ENCODE assay signal across 8 cellular contexts in genomic region chr5:127492854-127493738, GRCh38. TPM values are rescaled to one million over a fixed set of nuclear protein-coding genes. Genes with fewer than 3 reads are reported as not detected.
A peak's percentile ranks its signal among the peaks of the same experiment; 100 is the strongest.
DNase-seq lines count a peak whose midpoint lies in the region; ATAC-seq, FAIRE-seq and TF ChIP-seq lines count a peak whose summit lies in the region.

No MANE protein-coding gene starts in this region.

- H3K4me3 ChIP-seq in A549 (no peak overlapping the region), HCT116 (replicated peaks in 1 of 2; ENCODE audit: low read depth in 1 of 2, low read length in 2 of 2) (no peak overlapping the region), Loucy (ENCODE audit: low read length, poor library complexity, severe bottlenecking) (no peak overlapping the region), esophagus squamous epithelium (no peak overlapping the region)

- CTCF ChIA-PET in A549 (lab: Yijun Ruan, JAX): interaction anchor here (0.6 to 2.1 kb wide), 28 partner anchors 10 to 846 kb away, joined by 3 to 15 read pairs (median 3); partner anchors contain the start of gene MEGF10
- CTCF ChIA-PET in HCT116 (lab: Charles Lee): interaction anchor here (0.6 to 1.9 kb wide), 19 partner anchors 10 to 947 kb away, joined by 3 to 20 read pairs (median 4); no protein-coding TSS in a partner anchor

- 41% methylated on average over 3 of the region's 3 CpGs for WGBS in A549 (ENCODE audit: missing lambda C conversion rate)
- WGBS in esophagus squamous epithelium, 2 donors: 63% methylated on average over 3 of the region's 3 CpGs

- intact Hi-C loops in HCT116 (cut with micrococcal nuclease): loop anchor here (2.0 to 5.0 kb wide), 2 partner anchors 836 to 951 kb away; no protein-coding TSS in a partner anchor
- intact Hi-C loops in esophagus squamous epithelium (cut with DNase I): loop anchor here (10.0 kb wide), 1 partner anchor 178 kb away; no protein-coding TSS in a partner anchor

- H3K79me2 ChIP-seq in HCT116 (ENCODE audit: insufficient read depth, low read length) (no peaks in the 10 kb centered on the region), Loucy (ENCODE audit: insufficient read depth, low read length) (no peaks in the 10 kb centered on the region)

- H3K36me3 ChIP-seq in HCT116 (ENCODE audit: control insufficient read depth in 1 of 2, insufficient read depth in 2 of 2, low read length in 2 of 2): no peaks in the 10 kb centered on the region
- no peaks in the 10 kb centered on the region for H3K36me3 ChIP-seq in Loucy (ENCODE audit: insufficient read depth, low read length)
- H3K36me3 ChIP-seq in esophagus squamous epithelium: no peaks in the 10 kb centered on the region

- H3K27ac ChIP-seq in A549 (no peak overlapping the region), HCT116 (ENCODE audit: low read depth, low read length) (no peak overlapping the region), esophagus squamous epithelium (no peak overlapping the region)

- H3K9me3 ChIP-seq in A549: no peaks in the 10 kb centered on the region
- H3K9me3 ChIP-seq in HCT116 (ENCODE audit: control insufficient read depth in 1 of 2, insufficient read depth in 1 of 2, low read depth in 1 of 2, low read length in 2 of 2): no peaks in the 10 kb centered on the region
- H3K9me3 ChIP-seq in Loucy (ENCODE audit: insufficient read depth, low read depth, low read length): no peaks in the 10 kb centered on the region
- no peaks in the 10 kb centered on the region for H3K9me3 ChIP-seq in esophagus squamous epithelium

- DNase-seq in A549 (ENCODE audit: low read depth in 1 of 2, low spot score in 1 of 2) (peak; percentile 39 to 52), GM04504 (ENCODE audit: low read depth) (peak; percentile 17), HCT116 (ENCODE audit: low read depth, low spot score) (peak; percentile 54), SK-N-DZ (ENCODE audit: low spot score) (peak; percentile 66), esophagus squamous epithelium (lab: John Stamatoyannopoulos, UW) (no peak), pons (ENCODE audit: low spot score) (peak; percentile 85), NK-92 (lab: John Stamatoyannopoulos, UW; ENCODE audit: unreplicated experiment) (no peak)

- BruUV-seq in HCT116 (replicated peaks; lab: Mats Ljungman, UMichigan): no TSS peak

- H3F3A ChIP-seq in Loucy (ENCODE audit: low read depth): no peaks in the 10 kb centered on the region

- H3K9me2 ChIP-seq in HCT116 (ENCODE audit: insufficient read depth) (no peaks in the 10 kb centered on the region), Loucy (replicated peaks; ENCODE audit: low read depth, low read length) (no peaks in the 10 kb centered on the region)

- peak; percentile 67 to 83; a peak in 4 of 6 replicates for ATAC-seq in A549
- ATAC-seq in HCT116: peak; percentile 74

- no peak for FAIRE-seq in A549 (lab: Jason Lieb, UNC)

- TF ChIP-seq CTCF in A549 (IDR thresholded peaks at IDR 0.05) (peak; percentile 100), HCT116 (IDR thresholded peaks at IDR 0.05 in 2 of 3, conservative IDR thresholded peaks at IDR 0.05 in 1 of 3; ENCODE audit: borderline replicate concordance in 1 of 3, insufficient read depth in 1 of 3, low read depth in 2 of 3, low read length in 2 of 3) (peak; percentile 60 to 98 (median 91)), Loucy (conservative IDR thresholded peaks at IDR 0.05; ENCODE audit: low read length) (peak; percentile 88), esophagus squamous epithelium (IDR thresholded peaks at IDR 0.05) (peak; percentile 56 to 76 (median 64))

- RAD21 ChIA-PET in HCT116 (lab: Charles Lee; ENCODE audit: low non-redundant PET in 1 of 2, low total read pairs in 2 of 2, uncharacterized antibody in 2 of 2, unreplicated experiment in 2 of 2): interaction anchor here (0.6 to 0.9 kb wide), 3 partner anchors 134 to 561 kb away, joined by 3 read pairs; no protein-coding TSS in a partner anchor

- no peak for TF ChIP-seq EP300 in A549 (IDR thresholded peaks at IDR 0.05)

- no peak overlapping the region for H3K9ac ChIP-seq in HCT116 (ENCODE audit: low read length)
- H3K9ac ChIP-seq in Loucy (ENCODE audit: low read depth, low read length, poor library complexity, severe bottlenecking): no peak overlapping the region

- TF ChIP-seq RAD21 in A549 (conservative IDR thresholded peaks at IDR 0.05 in 1 of 2, IDR thresholded peaks at IDR 0.05 in 1 of 2): peak; percentile 39 to 84; a peak in 4 of 5 replicates
- no peak; the same call in none of the 2 replicates for TF ChIP-seq RAD21 in HCT116 (IDR thresholded peaks at IDR 0.05; ENCODE audit: low read depth)

- H3K27me3 ChIP-seq in HCT116 (ENCODE audit: insufficient read depth, low read length) (no peaks in the 10 kb centered on the region), Loucy (ENCODE audit: insufficient read depth, low read length, poor library complexity, severe bottlenecking) (no peaks in the 10 kb centered on the region), esophagus squamous epithelium (peaks cover 0 to 26% (median 0%) of the 10 kb centered on the region in 4 donors)

- POLR2A ChIA-PET in A549 (lab: Yijun Ruan, JAX) (interaction anchor here (0.6 to 1.1 kb wide), 2 partner anchors 24 to 698 kb away, joined by 3 to 4 read pairs; no protein-coding TSS in a partner anchor), HCT116 (lab: Charles Lee) (no interaction called here)

- TF ChIP-seq POLR2A in A549 (IDR thresholded peaks at IDR 0.05; ENCODE audit: low read length) (no peak), HCT116 (IDR thresholded peaks at IDR 0.05; ENCODE audit: borderline replicate concordance, extremely low read depth, insufficient read depth, insufficient read length) (no peak), esophagus squamous epithelium (IDR thresholded peaks at IDR 0.05) (no peak)

- H3K4me2 ChIP-seq in A549: no peak overlapping the region
- no peak overlapping the region for H3K4me2 ChIP-seq in HCT116 (ENCODE audit: low read length)
- peak overlapping the region; percentile 14 for H3K4me2 ChIP-seq in Loucy (ENCODE audit: low read depth, low read length, poor library complexity, severe bottlenecking)

- H4K20me1 ChIP-seq in HCT116 (ENCODE audit: insufficient read depth) (no peaks in the 10 kb centered on the region), Loucy (ENCODE audit: insufficient read depth, low read length, poor library complexity, severe bottlenecking) (no peaks in the 10 kb centered on the region)

- H2AFZ ChIP-seq in HCT116 (ENCODE audit: low read depth, low read length, poor library complexity, severe bottlenecking): peak overlapping the region; percentile 93
- no peak overlapping the region for H2AFZ ChIP-seq in Loucy (ENCODE audit: low read length)

- H3K4me1 ChIP-seq in A549 (no peaks in the 10 kb centered on the region), HCT116 (ENCODE audit: control insufficient read depth in 1 of 2, insufficient read depth in 2 of 2, low read length in 2 of 2) (no peaks in the 10 kb centered on the region), Loucy (ENCODE audit: insufficient read depth, low read length, poor library complexity, severe bottlenecking) (no peaks in the 10 kb centered on the region), esophagus squamous epithelium (no peaks in the 10 kb centered on the region)

TF ChIP-seq in A549, 52 proteins besides CTCF, POLR2A, EP300 and RAD21:
- TF ChIP-seq SMC3 (IDR thresholded peaks at IDR 0.05): peak; percentile 79
- no peak for TF ChIP-seq BCL3 (IDR thresholded peaks at IDR 0.05)

TF ChIP-seq in HCT116, 20 proteins besides CTCF, POLR2A, EP300 and RAD21:
- no peak for TF ChIP-seq ZFX (IDR thresholded peaks at IDR 0.05)
- TF ChIP-seq SRF (IDR thresholded peaks at IDR 0.05; ENCODE audit: low read depth): no peak
- peak; percentile 36; the same call in 1 of the 2 replicates for TF ChIP-seq SIN3A (IDR thresholded peaks at IDR 0.05; ENCODE audit: low read depth)
- 0 out of 2 replicates have a peak, but pooled peaks have one; percentile 21 for TF ChIP-seq CEBPB (IDR thresholded peaks at IDR 0.05; ENCODE audit: low read depth)
- no peak for TF ChIP-seq POLR2AphosphoS5 (IDR thresholded peaks at IDR 0.05; ENCODE audit: low read depth, low read length)

RNA-seq across cellular contexts. Expression of gene PRRC1, which starts 24.3 kb away (rescaled TPM):
- 80.4 and 82.2 TPM in 2 replicates for polyA plus RNA-seq in A549 (2011; rRNA removed)
- polyA plus RNA-seq in A549 (2012; cell fraction: cytosol; rRNA removed): 21.0 and 24.8 TPM in 2 replicates
- 14.6 and 25.9 TPM in 2 replicates for polyA plus RNA-seq in A549 (2012; cell fraction: nucleus; rRNA removed)
- 38.8 to 45.0 TPM (median 40.7 TPM) in 3 replicates for polyA plus RNA-seq in A549 (2017; fragmentation: RNase III; extraction: RNeasy Plus Mini Kit Qiagen cat#74134 plus additional on column Dnase treatment)
- polyA minus RNA-seq in A549 (2011; rRNA and poly(A)+ RNA removed): 95.6 and 103 TPM in 2 replicates
- 53.2 TPM for total RNA-seq in HCT116 (2021; ENCODE audit: unreplicated experiment)
- 25.2 and 30.3 TPM in 2 replicates for polyA plus RNA-seq in HCT116 (2012)
- 31.9 and 32.3 TPM in 2 replicates for polyA plus RNA-seq in SK-N-DZ (2014; cell fraction: cytosol; rRNA removed)
- polyA plus RNA-seq in SK-N-DZ (2014; cell fraction: nucleus; rRNA removed): 22.9 and 28.5 TPM in 2 replicates
- total RNA-seq in esophagus squamous epithelium: 10 to 100 TPM; 22.8 to 43.7 (median 34.0) TPM

Comparison
In these comparisons a context has a peak if more than half of its experiments do, and no peak if none do; other contexts are left out.
1. DNase-seq: peak in A549 (2 of 2), GM04504 (single experiment), HCT116 (single experiment), SK-N-DZ (single experiment) and pons (single experiment); none in esophagus squamous epithelium (single experiment) and NK-92 (single experiment).
2. Of the 6 proteins assayed by ChIP-seq in both A549 and HCT116: peak only in A549: RAD21; only in HCT116: CEBPB; in both: CTCF; in neither: 3.
3. Peak in every context shown above with its lines, with median percentiles within 50 percentile points of each other: CTCF ChIP-seq.